In genomic region chr17:81889602-81890001, GRCh38 we compare ENCODE assay signal across 12 cellular contexts. TPM values are rescaled to one million over a fixed set of nuclear protein-coding genes. Genes with fewer than 3 reads are reported as not detected.
DNase-seq lines count a peak whose midpoint lies in the region; ATAC-seq, FAIRE-seq and TF ChIP-seq lines count a peak whose summit lies in the region.
"Had no signal": no experiment of that assay in that cellular context is flagged by ENCODE, and none has a peak within 500 bp of the region (broad histone marks: within the 10 kb centered on the region; RNA-seq: fewer than 3 reads in every experiment).

No MANE protein-coding gene starts in this region.

- TF ChIP-seq RAD21 in H1 (IDR thresholded peaks at IDR 0.05 in 1 of 2, conservative IDR thresholded peaks at IDR 0.05 in 1 of 2; ENCODE audit: low read depth in 2 of 2, low read length in 2 of 2), result no peak

- FAIRE-seq in H1 (lab: Jason Lieb, UNC), result no peak

- H3K36me3 ChIP-seq in OCI-LY7 (ENCODE audit: insufficient read depth, low read length) (peaks cover 68% of the 10 kb centered on the region), H1 (ENCODE audit: control insufficient read depth in 2 of 4, insufficient read depth in 4 of 4, low read length in 3 of 4) (peaks cover 28 to 50% (median 36%) of the 10 kb centered on the region in 4 experiments), gastrocnemius medialis (peaks cover 0 to 43% of the 10 kb centered on the region in 2 donors)

- no peak overlapping the region for H2AK5ac ChIP-seq in H1 (ENCODE audit: low read depth, low read length)

- peaks cover 22% of the 10 kb centered on the region for H4K20me1 ChIP-seq in OCI-LY7 (ENCODE audit: insufficient read depth, low read length)
- peaks cover 17 to 23% of the 10 kb centered on the region in 2 experiments for H4K20me1 ChIP-seq in H1 (replicated peaks in 1 of 2; ENCODE audit: control insufficient read depth in 1 of 2, insufficient read depth in 2 of 2, low read length in 2 of 2)

- peak overlapping the region; percentile 39; the same call in 1 of the 2 replicates for H2BK12ac ChIP-seq in H1 (ENCODE audit: low read depth, low read length)

- H3K27me3 Mint-ChIP-seq in activated T-cell treated with anti-CD3 and anti-CD28 coated beads, Interleukin-2, amount 50 U/mL, for 24 hours, result no peaks in the 10 kb centered on the region

- H3K79me1 ChIP-seq in H1 (ENCODE audit: low read depth, low read length), result peaks cover 18% of the 10 kb centered on the region

- no peak for TF ChIP-seq CTCF in OCI-LY7 (conservative IDR thresholded peaks at IDR 0.05; ENCODE audit: low read length)
- TF ChIP-seq CTCF in H1 (IDR thresholded peaks at IDR 0.05; ENCODE audit: control extremely low read depth in 1 of 3, insufficient read depth in 1 of 3, low read depth in 1 of 3, low read length in 3 of 3), result no peak
- no peak for TF ChIP-seq CTCF in gastrocnemius medialis (IDR thresholded peaks at IDR 0.05 in 4 of 5, conservative IDR thresholded peaks at IDR 0.05 in 1 of 5)

- no peak overlapping the region for H2BK120ac ChIP-seq in H1 (replicated peaks; ENCODE audit: low read depth, low read length)

- peaks cover 5% of the 10 kb centered on the region; the same call in 1 of the 2 replicates for H3K23me2 ChIP-seq in H1 (ENCODE audit: low read depth, low read length)

- H3K36me3 Mint-ChIP-seq in activated T-cell treated with anti-CD3 and anti-CD28 coated beads, Interleukin-2, amount 50 U/mL, for 24 hours (ENCODE audit: low read depth), result peaks cover 80% of the 10 kb centered on the region

- peak overlapping the region; percentile 92 for H3K4me2 ChIP-seq in OCI-LY7 (ENCODE audit: low read length)
- H3K4me2 ChIP-seq in H1 (ENCODE audit: insufficient read depth in 1 of 2, low read depth in 2 of 2, low read length in 2 of 2), result peak overlapping the region in 1 of 2 experiments; percentile 75; a peak in 1 of 4 replicates

- H3K27me3 ChIP-seq in H1 (replicated peaks in 1 of 4; ENCODE audit: control insufficient read depth in 3 of 4, extremely low read depth in 1 of 4, insufficient read depth in 3 of 4, low read length in 3 of 4) (no peaks in the 10 kb centered on the region), gastrocnemius medialis (no peaks in the 10 kb centered on the region)
- H3K27me3 ChIP-seq: SJCRH30 had no signal

- H2BK20ac ChIP-seq in H1 (ENCODE audit: low read length), result no peak overlapping the region

- H4K5ac ChIP-seq in H1 (ENCODE audit: insufficient read length, low read depth, low read length), result no peak overlapping the region

- no peak overlapping the region for H3K56ac ChIP-seq in H1 (replicated peaks; ENCODE audit: insufficient read length, low read depth, low read length)

- intact Hi-C loops in OCI-LY7 (cut with micrococcal nuclease; ENCODE audit: unreplicated experiment), result loop anchor here (2.0 to 5.0 kb wide), 3 partner anchors 19 to 78 kb away; partner anchors contain the start of genes ARHGDIA and MCRIP1
- intact Hi-C loops in gastrocnemius medialis (cut with DNase I; ENCODE audit: low total_unique reads), result no loop called here

- 96% methylated on average over 9 of the region's 9 CpGs; no CpG with 5 or more reads in 1 of the 2 experiments for WGBS in H1 (ENCODE audit: extremely low coverage in 1 of 2, insufficient coverage in 1 of 2, insufficient read length in 1 of 2, insufficient replicate concordance in 2 of 2, low coverage in 1 of 2, low lambda C conversion rate in 2 of 2, missing lambda C conversion rate in 1 of 2), 2 experiments

- peaks cover 43% of the 10 kb centered on the region for H3K4me1 Mint-ChIP-seq in activated T-cell treated with anti-CD3 and anti-CD28 coated beads, Interleukin-2, amount 50 U/mL, for 24 hours (ENCODE audit: low read depth)

- DNase-seq in activated T-cell treated with anti-CD3 and anti-CD28 coated beads, Interleukin-2, amount 50 U/mL, for 24 hours, result no peak
- DNase-seq in activated T-cell treated with anti-CD3 and anti-CD28 coated beads for 4 hours (no peak), OCI-LY7 (ENCODE audit: low spot score) (no peak), H1 (ENCODE audit: low read depth in 1 of 2, low spot score in 2 of 2) (no peak), gastrocnemius medialis (no peak), epidermal melanocyte (ENCODE audit: insufficient read length, low spot score) (no peak), RPMI8226 (no peak)
- no peak for DNase-seq in activated CD4-positive, CD25-positive, alpha-beta regulatory T cell (lab: John Stamatoyannopoulos, UW)
- DNase-seq: effector memory CD4-positive, alpha-beta T cell; left cardiac atrium; NCI-H1930; SJCRH30 had no signal

- H3K4me3 Mint-ChIP-seq in activated T-cell treated with anti-CD3 and anti-CD28 coated beads, Interleukin-2, amount 50 U/mL, for 24 hours, result peak overlapping the region; percentile 92

- H3K9me3 Mint-ChIP-seq in activated T-cell treated with anti-CD3 and anti-CD28 coated beads, Interleukin-2, amount 50 U/mL, for 24 hours, result no peaks in the 10 kb centered on the region

- H3K23ac ChIP-seq in H1 (ENCODE audit: insufficient read length), result no peak overlapping the region

- no peak overlapping the region for H3K14ac ChIP-seq in H1 (ENCODE audit: insufficient read length)

- peak overlapping the region; percentile 77 for H3K4me3 ChIP-seq in OCI-LY7 (ENCODE audit: low read depth, low read length, poor library complexity, severe bottlenecking)
- H3K4me3 ChIP-seq in H1 (ENCODE audit: extremely low read depth in 1 of 4, insufficient read depth in 2 of 4, low read depth in 3 of 4, low read length in 4 of 4), result peak overlapping the region in 1 of 4 experiments; percentile 89; a peak in 3 of 8 replicates
- no peak overlapping the region for H3K4me3 ChIP-seq in gastrocnemius medialis

- no peak overlapping the region for H3K4ac ChIP-seq in H1 (replicated peaks; ENCODE audit: insufficient read length, low read depth, low read length)

- H4K91ac ChIP-seq in H1 (replicated peaks; ENCODE audit: insufficient read length, low read length), result no peak overlapping the region

- TF ChIP-seq EP300 in H1 (IDR thresholded peaks at IDR 0.05; ENCODE audit: borderline replicate concordance in 1 of 2, low read depth in 2 of 2, low read length in 2 of 2), result no peak

- H3K9me3 ChIP-seq in OCI-LY7 (ENCODE audit: low read length) (no peaks in the 10 kb centered on the region), H1 (ENCODE audit: insufficient read depth in 2 of 2, low read depth in 1 of 2, low read length in 1 of 2) (no peaks in the 10 kb centered on the region), gastrocnemius medialis (no peaks in the 10 kb centered on the region)
- H3K9me3 ChIP-seq: SJCRH30 had no signal

- no peak overlapping the region for H3K18ac ChIP-seq in H1 (ENCODE audit: extremely low read depth, low read length)

- ATAC-seq in gastrocnemius medialis, result no peak
- ATAC-seq: left cardiac atrium had no signal

- H3K27ac ChIP-seq in OCI-LY7 (ENCODE audit: low read depth, low read length, poor library complexity, severe bottlenecking) (peak overlapping the region; percentile 59), H1 (ENCODE audit: low read depth, low read length) (no peak overlapping the region), gastrocnemius medialis (peak overlapping the region; percentile 65 to 98 (median 97))

- H3K79me2 ChIP-seq in OCI-LY7 (ENCODE audit: insufficient read depth, low read depth, low read length) (peaks cover 68% of the 10 kb centered on the region), H1 (ENCODE audit: control insufficient read depth in 1 of 2, insufficient read depth in 2 of 2, low read length in 2 of 2) (peaks cover 8 to 41% of the 10 kb centered on the region in 2 experiments)

- H2AFZ ChIP-seq in OCI-LY7 (ENCODE audit: low read length), result no peak overlapping the region
- H2AFZ ChIP-seq in H1 (ENCODE audit: low read length), result no peak overlapping the region

- POLR2A ChIA-PET in OCI-LY7 (lab: Charles Lee), result no interaction called here
- POLR2A ChIA-PET in H1 (lab: Charles Lee; ENCODE audit: partially characterized antibody), result interaction anchor here (0.6 to 12.3 kb wide), 10 partner anchors 13 to 181 kb away, joined by 3 to 151 read pairs (median 4); partner anchors contain the start of gene ARHGDIA

- H3K4me1 ChIP-seq in OCI-LY7 (ENCODE audit: insufficient read depth, low read length, poor library complexity, severe bottlenecking), result peaks cover 33% of the 10 kb centered on the region
- peaks cover 0 to 3% (median 2%) of the 10 kb centered on the region in 4 experiments; a peak in 5 of 7 replicates for H3K4me1 ChIP-seq in H1 (replicated peaks in 1 of 4; ENCODE audit: control insufficient read depth in 3 of 4, insufficient read depth in 4 of 4, low read length in 3 of 4)
- peaks cover 42 to 47% of the 10 kb centered on the region in 2 donors for H3K4me1 ChIP-seq in gastrocnemius medialis

- H3K27ac Mint-ChIP-seq in activated T-cell treated with anti-CD3 and anti-CD28 coated beads, Interleukin-2, amount 50 U/mL, for 24 hours, result peak overlapping the region; percentile 95

- H3K9me2 ChIP-seq in OCI-LY7 (ENCODE audit: insufficient read depth, low read length), result no peaks in the 10 kb centered on the region

- no TSS peak for BruUV-seq in OCI-LY7 (replicated peaks; lab: Mats Ljungman, UMichigan)

- no peak overlapping the region for H2BK5ac ChIP-seq in H1 (ENCODE audit: low read depth, low read length)

- H3K9ac ChIP-seq in H1 (replicated peaks in 1 of 4; ENCODE audit: extremely low read depth in 1 of 4, low read depth in 3 of 4, low read length in 3 of 4), result no peak overlapping the region

- TF ChIP-seq POLR2A in H1 (IDR thresholded peaks at IDR 0.05; ENCODE audit: control extremely low read depth in 1 of 2, low read depth in 2 of 2, low read length in 2 of 2) (no peak), gastrocnemius medialis (IDR thresholded peaks at IDR 0.05) (no peak)

- in situ Hi-C loops in gastrocnemius medialis (cut with MboI; ENCODE audit: low sequenced_read_pairs in 4 of 4), result no loop called here

- CTCF ChIA-PET in OCI-LY7 (lab: Charles Lee; ENCODE audit: unreplicated experiment), result no interaction called here
- CTCF ChIA-PET in H1 (lab: Charles Lee; ENCODE audit: partially characterized antibody), result no interaction called here

- H4K8ac ChIP-seq in H1 (ENCODE audit: extremely low read depth, insufficient read depth, low read length), result no peak overlapping the region

- no peak overlapping the region for H2BK15ac ChIP-seq in H1 (ENCODE audit: low read length)

RNA-seq across cellular contexts. Expression of gene ALYREF, which starts 1.8 kb away (rescaled TPM):
- total RNA-seq in OCI-LY7 (2014; rRNA removed; shearing (Covaris generic)), result 474 and 621 TPM in 2 replicates
- total RNA-seq in OCI-LY7 (2022) (377 and 431 TPM in 2 replicates), gastrocnemius medialis (10 to 100 TPM; 40.9 to 65.3 (median 50.7) TPM)
- 186 and 191 TPM in 2 replicates for total RNA-seq in H1 (2021; fragmentation: NEBNext Ultra II Directional; extraction: Animal tissue kit (Norgen Biotek cat#: 25700))
- polyA plus RNA-seq in H1 (2011; rRNA removed), result 83.8 and 118 TPM in 2 replicates
- polyA plus RNA-seq in H1 (2011; cell fraction: cytosol; rRNA removed), result 130 TPM
- 148 TPM for polyA plus RNA-seq in H1 (2011; cell fraction: nucleus; rRNA removed)
- polyA plus RNA-seq in H1 (2012, experiment 1 of 2), result 149 to 176 TPM (median 160 TPM) in 4 replicates
- 125 TPM for polyA plus RNA-seq in H1 (2012, experiment 2 of 2)
- polyA plus RNA-seq in H1 (2013, experiment 1 of 2), result 83.8 TPM
- 84.5 TPM for polyA plus RNA-seq in H1 (2013, experiment 2 of 2)
- 107 and 142 TPM in 2 replicates for polyA minus RNA-seq in H1 (2011; rRNA and poly(A)+ RNA removed)
- polyA minus RNA-seq in H1 (2011; cell fraction: cytosol; rRNA and poly(A)+ RNA removed), result 69.6 TPM
- polyA minus RNA-seq in H1 (2011; cell fraction: nucleus; rRNA and poly(A)+ RNA removed), result 53.1 TPM

RNA-seq across cellular contexts. Expression of gene ANAPC11, which starts 1.9 kb away (rescaled TPM):
- total RNA-seq in OCI-LY7 (2014; rRNA removed; shearing (Covaris generic)), result 265 and 315 TPM in 2 replicates
- total RNA-seq in OCI-LY7 (2022), result 225 and 227 TPM in 2 replicates
- total RNA-seq in H1 (2021; fragmentation: NEBNext Ultra II Directional; extraction: Animal tissue kit (Norgen Biotek cat#: 25700)), result 176 and 182 TPM in 2 replicates
- polyA plus RNA-seq in H1 (2011; rRNA removed), result 963 and 1,221 TPM in 2 replicates
- polyA plus RNA-seq in H1 (2011; cell fraction: cytosol; rRNA removed), result 794 TPM
- polyA plus RNA-seq in H1 (2011; cell fraction: nucleus; rRNA removed), result 457 TPM
- polyA plus RNA-seq in H1 (2012, experiment 1 of 2), result 143 to 393 TPM (median 335 TPM) in 4 replicates
- 515 TPM for polyA plus RNA-seq in H1 (2012, experiment 2 of 2)
- polyA plus RNA-seq in H1 (2013, experiment 1 of 2), result 424 TPM
- 403 TPM for polyA plus RNA-seq in H1 (2013, experiment 2 of 2)
- polyA minus RNA-seq in H1 (2011; rRNA and poly(A)+ RNA removed), result 69.6 and 71.5 TPM in 2 replicates
- polyA minus RNA-seq in H1 (2011; cell fraction: cytosol; rRNA and poly(A)+ RNA removed), result 84.5 TPM
- 82.7 TPM for polyA minus RNA-seq in H1 (2011; cell fraction: nucleus; rRNA and poly(A)+ RNA removed)
- 100 to 1,000 TPM; 173 to 258 (median 197) TPM for total RNA-seq in gastrocnemius medialis

RNA-seq across cellular contexts. Expression of gene NPB, which starts 12.4 kb away (rescaled TPM):
- total RNA-seq in OCI-LY7 (2014; rRNA removed; shearing (Covaris generic)), result 3.2 and 3.9 TPM in 2 replicates
- 2.5 and 2.8 TPM in 2 replicates for total RNA-seq in OCI-LY7 (2022)
- 0.80 and 1.5 TPM in 2 replicates for total RNA-seq in H1 (2021; fragmentation: NEBNext Ultra II Directional; extraction: Animal tissue kit (Norgen Biotek cat#: 25700))
- 2.5 and 3.9 TPM in 2 replicates for polyA plus RNA-seq in H1 (2011; rRNA removed)
- 1.6 TPM for polyA plus RNA-seq in H1 (2011; cell fraction: cytosol; rRNA removed)
- 1.5 TPM for polyA plus RNA-seq in H1 (2011; cell fraction: nucleus; rRNA removed)
- polyA plus RNA-seq in H1 (2012, experiment 1 of 2), result 0.48 to 0.69 TPM (median 0.53 TPM) in 3 of 4 replicates, not detected in the other
- polyA plus RNA-seq in H1 (2012, experiment 2 of 2), result 0.91 TPM
- polyA plus RNA-seq in H1 (2013, experiment 1 of 2), result 1.6 TPM
- 1.3 TPM for polyA plus RNA-seq in H1 (2013, experiment 2 of 2)
- polyA minus RNA-seq in H1 (2011; rRNA and poly(A)+ RNA removed), result 0.80 and 1.0 TPM in 2 replicates
- polyA minus RNA-seq in H1 (2011; cell fraction: cytosol; rRNA and poly(A)+ RNA removed), result not detected
- polyA minus RNA-seq in H1 (2011; cell fraction: nucleus; rRNA and poly(A)+ RNA removed), result 3.9 TPM
- 1 to 10 TPM in 2 of 4 donors, under 1 TPM in 1, not detected in 1; 0.46 to 1.4 (median 1.1) TPM for total RNA-seq in gastrocnemius medialis

RNA-seq across cellular contexts. Expression of gene ARHGDIA, which starts 18.5 kb away (rescaled TPM):
- total RNA-seq in OCI-LY7 (2014; rRNA removed; shearing (Covaris generic)), result 233 and 265 TPM in 2 replicates
- total RNA-seq in OCI-LY7 (2022) (663 and 715 TPM in 2 replicates), gastrocnemius medialis (100 to 1,000 TPM in 1 of 4 donors, 10 to 100 TPM in 3; 52.1 to 122 (median 64.4) TPM)
- 217 and 246 TPM in 2 replicates for total RNA-seq in H1 (2021; fragmentation: NEBNext Ultra II Directional; extraction: Animal tissue kit (Norgen Biotek cat#: 25700))
- polyA plus RNA-seq in H1 (2011; rRNA removed), result 62.4 and 155 TPM in 2 replicates
- polyA plus RNA-seq in H1 (2011; cell fraction: cytosol; rRNA removed), result 39.2 TPM
- polyA plus RNA-seq in H1 (2011; cell fraction: nucleus; rRNA removed), result 107 TPM
- polyA plus RNA-seq in H1 (2012, experiment 1 of 2), result 161 to 279 TPM (median 213 TPM) in 4 replicates
- 154 TPM for polyA plus RNA-seq in H1 (2012, experiment 2 of 2)
- polyA plus RNA-seq in H1 (2013, experiment 1 of 2), result 184 TPM
- polyA plus RNA-seq in H1 (2013, experiment 2 of 2), result 192 TPM
- 14.2 and 21.5 TPM in 2 replicates for polyA minus RNA-seq in H1 (2011; rRNA and poly(A)+ RNA removed)
- 58.5 TPM for polyA minus RNA-seq in H1 (2011; cell fraction: cytosol; rRNA and poly(A)+ RNA removed)
- polyA minus RNA-seq in H1 (2011; cell fraction: nucleus; rRNA and poly(A)+ RNA removed), result 44.3 TPM

RNA-seq across cellular contexts. Expression of gene PCYT2, which starts 21.6 kb away (rescaled TPM):
- total RNA-seq in OCI-LY7 (2014; rRNA removed; shearing (Covaris generic)), result 70.1 and 70.4 TPM in 2 replicates
- total RNA-seq in OCI-LY7 (2022), result 104 and 108 TPM in 2 replicates
- total RNA-seq in H1 (2021; fragmentation: NEBNext Ultra II Directional; extraction: Animal tissue kit (Norgen Biotek cat#: 25700)), result 29.9 and 31.0 TPM in 2 replicates
- polyA plus RNA-seq in H1 (2011; rRNA removed), result 31.3 and 37.7 TPM in 2 replicates
- polyA plus RNA-seq in H1 (2011; cell fraction: cytosol; rRNA removed), result 42.9 TPM
- polyA plus RNA-seq in H1 (2011; cell fraction: nucleus; rRNA removed), result 82.5 TPM
- 19.0 to 35.2 TPM (median 29.2 TPM) in 4 replicates for polyA plus RNA-seq in H1 (2012, experiment 1 of 2)
- polyA plus RNA-seq in H1 (2012, experiment 2 of 2), result 29.9 TPM
- 20.7 TPM for polyA plus RNA-seq in H1 (2013, experiment 1 of 2)
- polyA plus RNA-seq in H1 (2013, experiment 2 of 2), result 19.4 TPM
- 22.7 and 29.5 TPM in 2 replicates for polyA minus RNA-seq in H1 (2011; rRNA and poly(A)+ RNA removed)
- polyA minus RNA-seq in H1 (2011; cell fraction: cytosol; rRNA and poly(A)+ RNA removed), result 17.1 TPM
- 46.4 TPM for polyA minus RNA-seq in H1 (2011; cell fraction: nucleus; rRNA and poly(A)+ RNA removed)
- 10 to 100 TPM; 22.6 to 44.8 (median 37.1) TPM for total RNA-seq in gastrocnemius medialis
